In genomic region chr2:210727549-210727948, GRCh38 we compare ENCODE assay signal across 14 cellular contexts.
DNase-seq lines count a peak whose midpoint lies in the region; ATAC-seq, FAIRE-seq and TF ChIP-seq lines count a peak whose summit lies in the region.
"Had no signal": no experiment of that assay in that cellular context is flagged by ENCODE, and none has a peak within 500 bp of the region (broad histone marks: within the 10 kb centered on the region; RNA-seq: fewer than 3 reads in every experiment).

No MANE protein-coding gene starts in this region.

- peak; percentile 16 for DNase-seq in H4 (ENCODE audit: low spot score)
- DNase-seq in astrocyte of the hippocampus (ENCODE audit: low read depth, low spot score), result peak; percentile 37
- no peak for DNase-seq in GM19239 (ENCODE audit: insufficient read length, low spot score)
- DNase-seq in DMS 273 treated with DMSO at 0.1 percent for 48 hours (lab: John Stamatoyannopoulos, UW), result no peak
- DNase-seq in thyroid gland, result no peak
- DNase-seq: EL, H9, IMR-90, NCI-H187 treated with DMSO at 0.1 percent for 48 hours, NCI-H345, NCI-H526, SHP77 treated with DMSO at 0.1 percent for 48 hours had no signal

- H3K27me3 ChIP-seq in thyroid gland, result no peaks in the 10 kb centered on the region

- no peak for FAIRE-seq in GM19239 (lab: Jason Lieb, UNC)

- no peaks in the 10 kb centered on the region for H3K4me1 ChIP-seq in thyroid gland

- no peak overlapping the region for H3K4me3 ChIP-seq in thyroid gland (replicated peaks in 1 of 3)

- no peak for TF ChIP-seq POLR2A in thyroid gland (IDR thresholded peaks at IDR 0.05)

- no peaks in the 10 kb centered on the region for H3K9me3 ChIP-seq in thyroid gland

- no peak overlapping the region for H3K27ac ChIP-seq in thyroid gland

- no peak for TF ChIP-seq CTCF in thyroid gland (IDR thresholded peaks at IDR 0.05)

- intact Hi-C loops in thyroid gland (cut with DNase I), result no loop called here

- no peaks in the 10 kb centered on the region for H3K36me3 ChIP-seq in thyroid gland

- ATAC-seq in GM19395 (IDR thresholded peaks at IDR 0.05; ENCODE audit: unreplicated experiment), result peak; percentile 56
- ATAC-seq in HG03457 (IDR thresholded peaks at IDR 0.05; ENCODE audit: unreplicated experiment), result peak; percentile 58

Comparison
In these comparisons a context has a peak if more than half of its experiments do, and no peak if none do; other contexts are left out.
1. DNase-seq: peak in H4 (single experiment) and astrocyte of the hippocampus (single experiment); none in GM19239 (single experiment), DMS 273 treated with DMSO at 0.1 percent for 48 hours (single experiment) and thyroid gland (0 of 2).